ENCODE assay signal across 16 cellular contexts in the genomic region with DNA sequence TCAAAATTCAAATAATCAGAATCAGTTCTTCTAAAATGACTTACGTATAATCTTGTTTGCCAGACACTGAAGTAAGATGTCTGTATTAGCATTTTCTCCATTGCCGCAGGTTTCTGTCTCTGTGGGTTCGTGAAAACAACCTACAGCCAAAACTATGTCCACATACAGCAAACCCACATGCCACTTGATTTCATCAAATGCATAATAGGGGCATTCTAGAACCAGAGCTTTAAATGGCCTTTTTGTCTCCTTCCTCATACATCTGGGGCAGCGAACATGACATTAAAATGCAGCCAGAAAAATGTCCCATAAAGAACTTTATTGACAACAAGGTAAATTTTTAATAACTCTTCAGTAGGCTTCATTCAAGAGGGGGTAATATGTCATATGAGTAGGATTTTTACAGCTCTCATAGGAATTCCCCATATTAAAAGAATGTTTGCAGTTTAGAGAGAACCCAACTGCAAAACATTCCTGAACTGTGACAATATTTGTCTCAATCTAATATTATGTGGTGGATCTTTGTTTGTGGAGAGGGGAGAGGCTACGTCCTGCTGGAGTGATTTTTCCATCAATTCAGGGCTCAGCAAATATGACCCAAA.
DNase-seq lines count a peak whose midpoint lies in the region; ATAC-seq and TF ChIP-seq lines count a peak whose summit lies in the region.
"Had no signal": no experiment of that assay in that cellular context is flagged by ENCODE, and none has a peak within 500 bp of the region (broad histone marks: within the 10 kb centered on the region; RNA-seq: fewer than 3 reads in every experiment).

No MANE protein-coding gene starts in this region.

- ATAC-seq in Right ventricle myocardium inferior (peak; percentile 3), heart left ventricle (no peak), HG03139 (IDR thresholded peaks at IDR 0.05; ENCODE audit: unreplicated experiment) (no peak), HG03439 (IDR thresholded peaks at IDR 0.05; ENCODE audit: unreplicated experiment) (no peak)

- H3K4me1 Mint-ChIP-seq in nephron, result peaks cover 42% of the 10 kb centered on the region
- H3K4me1 Mint-ChIP-seq: activated CD4-positive, alpha-beta memory T cell treated with anti-CD3 and anti-CD28 coated beads, Interleukin-2, amount 10 ng/mL, durations not matched to agents 7 days and 5 days had no signal

- H3K36me3 Mint-ChIP-seq in nephron (ENCODE audit: low read depth), result no peaks in the 10 kb centered on the region

- TF ChIP-seq CTCF in heart left ventricle (IDR thresholded peaks at IDR 0.05), result no peak
- no peak for TF ChIP-seq CTCF in nephron (IDR thresholded peaks at IDR 0.05; ENCODE audit: unreplicated experiment in 3 of 3)

- H3K9me3 ChIP-seq in heart left ventricle (no peaks in the 10 kb centered on the region), ectodermal cell (ENCODE audit: control insufficient read depth, low read length) (no peaks in the 10 kb centered on the region)
- H3K9me3 ChIP-seq: gastrocnemius medialis had no signal

- no peaks in the 10 kb centered on the region for H3K27me3 ChIP-seq in heart left ventricle
- H3K27me3 ChIP-seq in ectodermal cell (ENCODE audit: control insufficient read depth, insufficient read depth, low read length, poor library complexity, severe bottlenecking), result no peaks in the 10 kb centered on the region
- H3K27me3 ChIP-seq: gastrocnemius medialis had no signal

- intact Hi-C loops in Right ventricle myocardium inferior (cut with DNase I) (no loop called here), heart left ventricle (cut with DNase I) (no loop called here)

- H3K4me1 ChIP-seq in heart left ventricle (peaks cover 0 to 36% (median 23%) of the 10 kb centered on the region in 12 donors), ectodermal cell (ENCODE audit: control insufficient read depth, insufficient read depth, low read length) (peaks cover 9% of the 10 kb centered on the region)

- H3K27ac ChIP-seq in heart left ventricle (peak overlapping the region in 2 of 12 donors; percentile 3 to 4), ectodermal cell (ENCODE audit: insufficient read depth, low read depth, low read length, poor library complexity, severe bottlenecking) (peak overlapping the region; percentile 22)
- H3K27ac ChIP-seq: 22Rv1 had no signal

- no peaks in the 10 kb centered on the region for H3K36me3 ChIP-seq in heart left ventricle
- no peaks in the 10 kb centered on the region for H3K36me3 ChIP-seq in ectodermal cell (ENCODE audit: control insufficient read depth, insufficient read depth, low read length)
- H3K36me3 ChIP-seq: gastrocnemius medialis had no signal

- peaks cover 4% of the 10 kb centered on the region for H3K9me3 Mint-ChIP-seq in nephron
- H3K9me3 Mint-ChIP-seq: activated CD4-positive, alpha-beta memory T cell treated with anti-CD3 and anti-CD28 coated beads, Interleukin-2, amount 10 ng/mL, durations not matched to agents 7 days and 5 days had no signal

- no peak overlapping the region for H3K4me3 ChIP-seq in heart left ventricle
- no peak overlapping the region for H3K4me3 ChIP-seq in ectodermal cell (ENCODE audit: insufficient read depth, low read depth, low read length)
- H3K4me3 ChIP-seq: gastrocnemius medialis had no signal

- WGBS in heart left ventricle, 4 donors, result 87 to 93% (median 90%) methylated on average over 5 of the region's 5 CpGs
- WGBS in ectodermal cell, 2 experiments, result 94 to 95% methylated on average over 4 of the region's 5 CpGs

- peak overlapping the region; percentile 43 to 73 (median 53) for H3K27ac Mint-ChIP-seq in nephron
- H3K27ac Mint-ChIP-seq: activated CD4-positive, alpha-beta memory T cell treated with anti-CD3 and anti-CD28 coated beads, Interleukin-2, amount 10 ng/mL, durations not matched to agents 7 days and 5 days had no signal

- no peak overlapping the region for H3K4me3 Mint-ChIP-seq in nephron
- H3K4me3 Mint-ChIP-seq: activated CD4-positive, alpha-beta memory T cell treated with anti-CD3 and anti-CD28 coated beads, Interleukin-2, amount 10 ng/mL, durations not matched to agents 7 days and 5 days had no signal

- TF ChIP-seq POLR2A in heart left ventricle (IDR thresholded peaks at IDR 0.05), result no peak

- DNase-seq in Right ventricle myocardium inferior (ENCODE audit: missing footprints), result no peak
- DNase-seq in heart left ventricle, result no peak
- DNase-seq in COLO668 (lab: John Stamatoyannopoulos, UW; ENCODE audit: unreplicated experiment), result no peak
- DNase-seq in T1000 (lab: John Stamatoyannopoulos, UW), result no peak
- DNase-seq: activated CD4-positive, alpha-beta memory T cell treated with anti-CD3 and anti-CD28 coated beads, Interleukin-2, amount 10 ng/mL, durations not matched to agents 7 days and 5 days; activated effector memory CD4-positive, alpha-beta T cell treated with Interleukin-2 at 50 U/mL for 16 hours; gastrocnemius medialis; islet precursor cell; KBM-7; NCI-H524; stimulated activated naive CD4-positive, alpha-beta T cell treated with Interleukin-2 at 50 U/mL for 16 hours had no signal

- H3K27me3 Mint-ChIP-seq in nephron (ENCODE audit: low read depth), result peaks cover 19% of the 10 kb centered on the region
